In the genomic region with DNA sequence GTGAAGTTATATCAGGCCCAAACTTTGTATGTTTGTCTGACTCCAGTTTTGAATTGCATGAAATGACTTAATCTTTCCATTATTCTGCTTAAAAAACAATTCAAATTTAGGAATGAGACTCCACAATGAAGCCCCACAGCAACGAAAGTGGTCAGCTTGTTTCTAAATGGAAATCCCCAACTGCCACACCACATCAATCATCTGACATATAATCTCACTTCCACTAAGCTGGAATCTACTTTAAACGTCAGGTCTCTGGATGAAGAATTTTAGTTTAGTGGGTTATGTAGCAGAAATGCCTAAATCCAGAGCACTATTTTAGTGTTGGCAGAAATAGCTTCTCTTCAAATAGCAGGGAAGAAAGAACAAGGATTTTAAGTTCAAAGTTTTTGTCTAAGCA, we compare ENCODE assay signal across 11 cellular contexts. TPM values are rescaled to one million over a fixed set of nuclear protein-coding genes. Genes with fewer than 3 reads are reported as not detected.
DNase-seq lines count a peak whose midpoint lies in the region; ATAC-seq and FAIRE-seq lines count a peak whose summit lies in the region.
"Had no signal": no experiment of that assay in that cellular context is flagged by ENCODE, and none has a peak within 500 bp of the region (broad histone marks: within the 10 kb centered on the region; RNA-seq: fewer than 3 reads in every experiment).

No MANE protein-coding gene starts in this region.

- H3K9me3 ChIP-seq in BLaER1 (no peaks in the 10 kb centered on the region), mucosa of rectum (ENCODE audit: control insufficient read depth in 2 of 2, low read length in 2 of 2) (no peaks in the 10 kb centered on the region)
- H3K9me3 ChIP-seq: mucosa of descending colon had no signal

- H3K4me3 Mint-ChIP-seq in T-helper 2 cell treated with Interferon-gamma antibody and Interleukin-4, amounts not matched to agents 5 μg/mL and 100 μg/mL, for 36 hours = peak overlapping the region; percentile 94

- H3K27me3 ChIP-seq in BLaER1 (no peaks in the 10 kb centered on the region), mucosa of rectum (ENCODE audit: control insufficient read depth in 2 of 2, insufficient read depth in 2 of 2, low read length in 2 of 2) (no peaks in the 10 kb centered on the region), H7 (ENCODE audit: control insufficient read depth, insufficient read depth, low read length) (no peaks in the 10 kb centered on the region)

- H3K27ac ChIP-seq in BLaER1 = peak overlapping the region; percentile 97; the same call in 1 of the 2 replicates
- peak overlapping the region in 1 of 2 donors; percentile 99 for H3K27ac ChIP-seq in mucosa of rectum (ENCODE audit: low read depth in 2 of 2, low read length in 2 of 2)

- H3K4me1 ChIP-seq in BLaER1 = peaks cover 32% of the 10 kb centered on the region
- H3K4me1 ChIP-seq in mucosa of rectum (ENCODE audit: control insufficient read depth in 2 of 2, insufficient read depth in 2 of 2, low read length in 2 of 2) = peaks cover 6 to 7% of the 10 kb centered on the region in 2 donors

- no peaks in the 10 kb centered on the region for H3K36me3 Mint-ChIP-seq in T-helper 2 cell treated with Interferon-gamma antibody and Interleukin-4, amounts not matched to agents 5 μg/mL and 100 μg/mL, for 36 hours (ENCODE audit: low read depth)

- H3K27ac Mint-ChIP-seq in T-helper 2 cell treated with Interferon-gamma antibody and Interleukin-4, amounts not matched to agents 5 μg/mL and 100 μg/mL, for 36 hours = no peak overlapping the region

- H3K4me3 ChIP-seq in BLaER1 (no peak overlapping the region), mucosa of rectum (ENCODE audit: low read length in 2 of 2) (peak overlapping the region in 1 of 2 donors; percentile 98), H7 (ENCODE audit: insufficient read depth, low read depth, low read length) (no peak overlapping the region)
- H3K4me3 ChIP-seq: mucosa of descending colon had no signal

- no peak for DNase-seq in GM18507 (ENCODE audit: extremely low spot score, insufficient read length, low read depth)
- no peak for DNase-seq in T-helper 2 cell treated with Interferon-gamma antibody and Interleukin-4, amounts not matched to agents 5 μg/mL and 100 μg/mL, for 36 hours (ENCODE audit: low spot score)
- no peak for DNase-seq in dermis blood vessel endothelial cell
- no peak for DNase-seq in H7
- no peak for DNase-seq in NCI-H2196 treated with DMSO at 0.1 percent for 48 hours (lab: John Stamatoyannopoulos, UW; ENCODE audit: unreplicated experiment)
- DNase-seq: cerebellar nuclear complex, mucosa of descending colon, NCI-H2081 treated with DMSO at 0.1 percent for 48 hours had no signal

- peaks cover 33% of the 10 kb centered on the region for H3K4me1 Mint-ChIP-seq in T-helper 2 cell treated with Interferon-gamma antibody and Interleukin-4, amounts not matched to agents 5 μg/mL and 100 μg/mL, for 36 hours (ENCODE audit: low read depth)

- H3K36me3 ChIP-seq in BLaER1 (no peaks in the 10 kb centered on the region), mucosa of rectum (ENCODE audit: control insufficient read depth in 2 of 2, insufficient read depth in 2 of 2, low read length in 2 of 2) (no peaks in the 10 kb centered on the region), H7 (replicated peaks; ENCODE audit: control insufficient read depth, insufficient read depth, low read length) (no peaks in the 10 kb centered on the region)

- H3K27me3 Mint-ChIP-seq in T-helper 2 cell treated with Interferon-gamma antibody and Interleukin-4, amounts not matched to agents 5 μg/mL and 100 μg/mL, for 36 hours (ENCODE audit: low read depth) = no peaks in the 10 kb centered on the region

- peaks cover 14% of the 10 kb centered on the region; the same call in 1 of the 2 replicates for H4K20me1 ChIP-seq in BLaER1

- peak overlapping the region; percentile 95 for H3K4me2 ChIP-seq in BLaER1

- no peak for ATAC-seq in HG03097 (IDR thresholded peaks at IDR 0.05; ENCODE audit: low FRiP score, unreplicated experiment)
- ATAC-seq: mucosa of descending colon had no signal

- H3K9ac ChIP-seq in BLaER1 = no peak overlapping the region
- peak overlapping the region; percentile 26 to 82 for H3K9ac ChIP-seq in mucosa of rectum (ENCODE audit: low read depth in 1 of 2, low read length in 2 of 2)

- peak; percentile 63 for FAIRE-seq in GM18507 (lab: Jason Lieb, UNC)

- H3K9me3 Mint-ChIP-seq in T-helper 2 cell treated with Interferon-gamma antibody and Interleukin-4, amounts not matched to agents 5 μg/mL and 100 μg/mL, for 36 hours = no peaks in the 10 kb centered on the region

RNA-seq across cellular contexts. Expression of a gene that starts 1.8 kb away (rescaled TPM):
- 95.1 and 138 TPM in 2 replicates for total RNA-seq in dermis blood vessel endothelial cell
- 25.1 and 37.8 TPM in 2 replicates for total RNA-seq in H7 (2014; rRNA removed; shearing (Covaris generic))
